Comparison of ENCODE assay signal across 10 cellular contexts in the genomic region with DNA sequence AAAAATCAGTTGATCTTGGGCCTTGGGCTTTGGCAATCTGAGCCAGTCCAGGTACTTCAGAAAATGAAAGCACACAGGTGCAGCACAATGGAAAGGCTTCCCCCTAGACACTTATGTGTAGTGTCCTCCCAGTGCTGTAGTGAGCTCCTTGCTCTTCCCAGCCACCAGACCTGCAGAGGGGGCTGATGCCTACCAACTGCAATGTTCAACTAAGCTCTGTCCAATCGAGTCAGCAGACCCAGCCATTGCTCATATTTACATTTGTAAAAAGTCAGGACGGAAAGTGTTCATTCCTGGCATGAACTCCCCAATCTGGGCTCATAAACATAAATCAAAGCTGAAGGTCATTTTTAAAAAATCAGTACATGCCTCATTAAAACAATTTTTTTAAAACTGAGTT.
DNase-seq lines count a peak whose midpoint lies in the region; ATAC-seq and TF ChIP-seq lines count a peak whose summit lies in the region.
"Had no signal": no experiment of that assay in that cellular context is flagged by ENCODE, and none has a peak within 500 bp of the region (broad histone marks: within the 10 kb centered on the region; RNA-seq: fewer than 3 reads in every experiment).

No MANE protein-coding gene starts in this region.

- peaks cover 5% of the 10 kb centered on the region for H3K36me3 Mint-ChIP-seq in activated naive CD8-positive, alpha-beta T cell treated with anti-CD3 and anti-CD28 coated beads, Interleukin-2, amount 10 ng/mL, durations not matched to agents 7 days and 5 days

- no peak for TF ChIP-seq EP300 in Ishikawa (IDR thresholded peaks at IDR 0.05; ENCODE audit: borderline replicate concordance)

- 0 out of 2 replicates have a peak, but pooled peaks have one; percentile 8 for TF ChIP-seq RAD21 in Ishikawa (IDR thresholded peaks at IDR 0.05; ENCODE audit: low read depth)

- H3K27me3 Mint-ChIP-seq in activated naive CD8-positive, alpha-beta T cell treated with anti-CD3 and anti-CD28 coated beads, Interleukin-2, amount 10 ng/mL, durations not matched to agents 7 days and 5 days = no peaks in the 10 kb centered on the region

- no peak overlapping the region for H3K4me3 ChIP-seq in AG09309 (ENCODE audit: control insufficient read depth, low read depth, low read length)
- H3K4me3 ChIP-seq: esophagus squamous epithelium had no signal

- POLR2A ChIA-PET in activated naive CD8-positive, alpha-beta T cell treated with anti-CD3 and anti-CD28 coated beads, Interleukin-2, amount 10 ng/mL, durations not matched to agents 7 days and 5 days (lab: Charles Lee) = interaction anchor here (0.6 to 1.1 kb wide), 4 partner anchors 21 to 93 kb away, joined by 3 to 6 read pairs (median 3); no protein-coding TSS in a partner anchor

- H3K9me3 Mint-ChIP-seq in activated naive CD8-positive, alpha-beta T cell treated with anti-CD3 and anti-CD28 coated beads, Interleukin-2, amount 10 ng/mL, durations not matched to agents 7 days and 5 days = no peaks in the 10 kb centered on the region

- peak; percentile 53 for TF ChIP-seq CTCF in AG09309 (IDR thresholded peaks at IDR 0.05; ENCODE audit: control insufficient read depth, insufficient read depth, low read depth, low read length, missing control alignments)

- peak overlapping the region; percentile 18 for H3K4me3 Mint-ChIP-seq in activated naive CD8-positive, alpha-beta T cell treated with anti-CD3 and anti-CD28 coated beads, Interleukin-2, amount 10 ng/mL, durations not matched to agents 7 days and 5 days

- peak; percentile 41 for DNase-seq in AG09309 (ENCODE audit: low read depth)
- DNase-seq in activated naive CD8-positive, alpha-beta T cell treated with anti-CD3 and anti-CD28 coated beads, Interleukin-2, amount 10 ng/mL, durations not matched to agents 7 days and 5 days = no peak
- no peak for DNase-seq in left lobe of liver (ENCODE audit: low spot score)
- no peak for DNase-seq in Kasumi-1 (lab: John Stamatoyannopoulos, UW)
- no peak for DNase-seq in NK-92 treated with Interleukin-12 subunit alpha and Interleukin-12 subunit beta, amount 100 ng/mL, for 24 hours (lab: John Stamatoyannopoulos, UW)
- DNase-seq: activated T-cell treated with anti-CD3 and anti-CD28 coated beads, Interleukin-2, amount 50 U/mL, for 48 hours; esophagus squamous epithelium had no signal

- H3K27ac Mint-ChIP-seq in activated naive CD8-positive, alpha-beta T cell treated with anti-CD3 and anti-CD28 coated beads, Interleukin-2, amount 10 ng/mL, durations not matched to agents 7 days and 5 days = peak overlapping the region; percentile 54

- no peak for ATAC-seq in activated naive CD8-positive, alpha-beta T cell treated with anti-CD3 and anti-CD28 coated beads, Interleukin-2, amount 10 ng/mL, durations not matched to agents 7 days and 5 days (ENCODE audit: low read depth)
- ATAC-seq in left lobe of liver (peak; percentile 22), GM19395 (IDR thresholded peaks at IDR 0.05; ENCODE audit: unreplicated experiment) (no peak), HG03442 (IDR thresholded peaks at IDR 0.05; ENCODE audit: unreplicated experiment) (no peak)

- peaks cover 20% of the 10 kb centered on the region for H3K4me1 Mint-ChIP-seq in activated naive CD8-positive, alpha-beta T cell treated with anti-CD3 and anti-CD28 coated beads, Interleukin-2, amount 10 ng/mL, durations not matched to agents 7 days and 5 days

TF ChIP-seq in Ishikawa, 13 proteins besides CTCF, POLR2A, EP300 and RAD21:
- no peak for TF ChIP-seq TCF12 (IDR thresholded peaks at IDR 0.05; ENCODE audit: low read depth)
- TF ChIP-seq, protein P1, sequence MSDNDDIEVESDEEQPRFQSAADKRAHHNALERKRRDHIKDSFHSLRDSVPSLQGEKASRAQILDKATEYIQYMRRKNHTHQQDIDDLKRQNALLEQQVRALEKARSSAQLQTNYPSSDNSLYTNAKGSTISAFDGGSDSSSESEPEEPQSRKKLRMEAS (IDR thresholded peaks at IDR 0.05) = no peak
- TF ChIP-seq TAF1 (IDR thresholded peaks at IDR 0.05; ENCODE audit: low read depth) = no peak
